8 cellular contexts compared by ENCODE assay signal in genomic region chr3:152183473-152183872, GRCh38.
DNase-seq lines count a peak whose midpoint lies in the region; ATAC-seq, FAIRE-seq and TF ChIP-seq lines count a peak whose summit lies in the region.

No MANE protein-coding gene starts in this region.

- intact Hi-C loops in adrenal gland (cut with DNase I) (no loop called here), vagina (cut with DNase I) (loop anchor here (10.0 kb wide), 1 partner anchor 261 kb away; no protein-coding TSS in a partner anchor)

- H3K36me3 ChIP-seq in adrenal gland (replicated peaks in 1 of 2) (no peaks in the 10 kb centered on the region), vagina (no peaks in the 10 kb centered on the region)

- TF ChIP-seq POLR2A in A549 (IDR thresholded peaks at IDR 0.05; ENCODE audit: low read length) (no peak), GM12891 (IDR thresholded peaks at IDR 0.05; ENCODE audit: low read depth, low read length) (no peak), adrenal gland (IDR thresholded peaks at IDR 0.05) (no peak), vagina (IDR thresholded peaks at IDR 0.05) (no peak)

- FAIRE-seq in A549 (lab: Jason Lieb, UNC) (no peak), GM12891 (lab: Jason Lieb, UNC) (peak; percentile 60)

- H3K27me3 ChIP-seq in adrenal gland (no peaks in the 10 kb centered on the region), vagina (no peaks in the 10 kb centered on the region)

- POLR2A ChIA-PET in A549 (lab: Yijun Ruan, JAX): interaction anchor here (1.1 kb wide), 1 partner anchor 85 kb away, joined by 3 read pairs; the partner anchor contains the start of gene MBNL1

- no peaks in the 10 kb centered on the region for H3K9me3 ChIP-seq in A549
- no peaks in the 10 kb centered on the region for H3K9me3 ChIP-seq in adrenal gland (replicated peaks in 1 of 3)
- no peaks in the 10 kb centered on the region for H3K9me3 ChIP-seq in vagina

- TF ChIP-seq CTCF in A549 (IDR thresholded peaks at IDR 0.05): peak; percentile 49; the same call in 2 of the 3 replicates
- TF ChIP-seq CTCF in adrenal gland (IDR thresholded peaks at IDR 0.05): peak; percentile 13 to 55 (median 38)
- TF ChIP-seq CTCF in vagina (IDR thresholded peaks at IDR 0.05): peak in 1 of 3 experiments; percentile 24

- H3K27ac ChIP-seq in A549 (no peak overlapping the region), adrenal gland (no peak overlapping the region), vagina (no peak overlapping the region)

- no peak overlapping the region for H3K4me3 ChIP-seq in A549
- no peak overlapping the region for H3K4me3 ChIP-seq in adrenal gland
- no peak overlapping the region for H3K4me3 ChIP-seq in vagina

- peak in 1 of 2 experiments; percentile 62 for DNase-seq in A549 (ENCODE audit: low read depth in 1 of 2, low spot score in 1 of 2)
- no peak for DNase-seq in GM12891 (ENCODE audit: insufficient read length, low spot score)
- peak; percentile 64 for DNase-seq in RPMI8226
- peak in 6 of 7 donors; percentile 13 to 66 (median 27) for DNase-seq in adrenal gland
- peak; percentile 25 for DNase-seq in kidney tubule cell (ENCODE audit: low spot score)
- peak; percentile 24 for DNase-seq in stimulated activated CD8-positive, alpha-beta memory T cell treated with anti-CD3 and anti-CD28 coated beads, Interleukin-7, amount 100 ng/mL, for 24 hours (ENCODE audit: low read depth)
- no peak for DNase-seq in vagina (ENCODE audit: extremely low spot score in 2 of 2)

- H3K4me1 ChIP-seq in A549: no peaks in the 10 kb centered on the region
- H3K4me1 ChIP-seq in adrenal gland (replicated peaks in 1 of 2): no peaks in the 10 kb centered on the region
- H3K4me1 ChIP-seq in vagina: no peaks in the 10 kb centered on the region

- TF ChIP-seq EP300 in A549 (IDR thresholded peaks at IDR 0.05): no peak

- peak; percentile 56 to 71 for TF ChIP-seq RAD21 in A549 (conservative IDR thresholded peaks at IDR 0.05 in 1 of 2, IDR thresholded peaks at IDR 0.05 in 1 of 2)

- CTCF ChIA-PET in A549 (lab: Yijun Ruan, JAX): interaction anchor here (0.6 to 1.6 kb wide), 13 partner anchors 8 to 264 kb away, joined by 3 to 5 read pairs (median 3); no protein-coding TSS in a partner anchor

- no peak overlapping the region for H3K4me2 ChIP-seq in A549

- ATAC-seq in A549 (peak; percentile 71 to 92; a peak in 5 of 6 replicates), HG03280 (IDR thresholded peaks at IDR 0.05; ENCODE audit: unreplicated experiment) (peak; percentile 62)

- WGBS in A549 (ENCODE audit: missing lambda C conversion rate): 62% methylated on average over 4 of the region's 4 CpGs
- WGBS in adrenal gland, 4 donors: 51 to 58% (median 56%) methylated on average over 4 of the region's 4 CpGs

TF ChIP-seq in A549, 52 proteins besides CTCF, POLR2A, EP300 and RAD21:
- TF ChIP-seq MAZ (IDR thresholded peaks at IDR 0.05; ENCODE audit: borderline replicate concordance, low read depth, low read length): no peak
- peak; percentile 70 for TF ChIP-seq SMC3 (IDR thresholded peaks at IDR 0.05)

TF ChIP-seq in GM12891, 5 proteins besides CTCF, POLR2A, EP300 and RAD21:
- TF ChIP-seq PAX5 (IDR thresholded peaks at IDR 0.05; ENCODE audit: insufficient read depth, low read length, severe bottlenecking): no peak
- TF ChIP-seq SPI1 (IDR thresholded peaks at IDR 0.05; ENCODE audit: low read depth, low read length): no peak
- TF ChIP-seq POLR2AphosphoS5 (IDR thresholded peaks at IDR 0.05; ENCODE audit: low read depth, low read length): no peak
- no peak for TF ChIP-seq POU2F2 (IDR thresholded peaks at IDR 0.05; ENCODE audit: low read depth, low read length)
- TF ChIP-seq TAF1 (IDR thresholded peaks at IDR 0.05; ENCODE audit: low read depth, low read length): no peak

Comparison
In these comparisons a context has a peak if more than half of its experiments do, and no peak if none do; other contexts are left out.
1. DNase-seq: peak in RPMI8226 (single experiment), adrenal gland (6 of 7), kidney tubule cell (single experiment) and stimulated activated CD8-positive, alpha-beta memory T cell treated with anti-CD3 and anti-CD28 coated beads, Interleukin-7, amount 100 ng/mL, for 24 hours (single experiment); none in GM12891 (single experiment) and vagina (0 of 2).